1 cellular context compared by ENCODE assay signal in genomic region chr10:103667390-103667789, GRCh38.
TF ChIP-seq lines count a peak whose summit lies in the region.

No MANE protein-coding gene starts in this region.

TF ChIP-seq in GM12878, 131 proteins besides CTCF, POLR2A, EP300 and RAD21 (continued from another document):
- TF ChIP-seq ATF2 (IDR thresholded peaks at IDR 0.05; ENCODE audit: low read length) (no peak), E2F8 (IDR thresholded peaks at IDR 0.05; ENCODE audit: low read depth, partially characterized antibody) (no peak), E2F4 (IDR thresholded peaks at IDR 0.05; ENCODE audit: low read depth, low read length) (no peak), SIX5 (IDR thresholded peaks at IDR 0.05; ENCODE audit: low read depth, low read length, severe bottlenecking) (no peak), SUZ12 (IDR thresholded peaks at IDR 0.05; ENCODE audit: unreplicated experiment) (no peak), WRNIP1 (IDR thresholded peaks at IDR 0.05; ENCODE audit: borderline replicate concordance, low read depth, low read length) (no peak), NR2C1 (IDR thresholded peaks at IDR 0.05) (no peak), NFXL1 (IDR thresholded peaks at IDR 0.05; ENCODE audit: borderline replicate concordance) (no peak), TBL1XR1 (IDR thresholded peaks at IDR 0.05; ENCODE audit: low read depth, low read length) (no peak), PML (IDR thresholded peaks at IDR 0.05; ENCODE audit: low read length) (no peak), BCL11A (IDR thresholded peaks at IDR 0.05; ENCODE audit: low read depth, low read length) (no peak), NFYA (IDR thresholded peaks at IDR 0.05; ENCODE audit: borderline replicate concordance, low read depth, low read length) (no peak), MYC (IDR thresholded peaks at IDR 0.05; ENCODE audit: insufficient read depth, insufficient read length, insufficient replicate concordance, low read length, severe bottlenecking) (no peak), ZBTB33 (IDR thresholded peaks at IDR 0.05) (no peak), ATF3 (IDR thresholded peaks at IDR 0.05; ENCODE audit: borderline replicate concordance, extremely low read depth, low read depth, low read length) (no peak), POLR2AphosphoS5 (IDR thresholded peaks at IDR 0.05; ENCODE audit: low read length) (no peak)
TF ChIP-seq in GM12878: peak in this region for 0.
